8 cellular contexts compared by ENCODE assay signal in genomic region chr6:25056130-25056529, GRCh38.
DNase-seq lines count a peak whose midpoint lies in the region; ATAC-seq and TF ChIP-seq lines count a peak whose summit lies in the region.

No MANE protein-coding gene starts in this region.

- peak; percentile 76 for ATAC-seq in GM18511 (IDR thresholded peaks at IDR 0.05; ENCODE audit: unreplicated experiment)
- ATAC-seq in HG02642 (IDR thresholded peaks at IDR 0.05; ENCODE audit: poor library complexity, unreplicated experiment), result peak; percentile 57
- ATAC-seq in sciatic nerve, result no peak

- H3K4me3 ChIP-seq in prostate gland, result no peak overlapping the region

- no peaks in the 10 kb centered on the region for H3K27me3 ChIP-seq in prostate gland (replicated peaks; ENCODE audit: insufficient read depth)

- TF ChIP-seq POLR2A in prostate gland (IDR thresholded peaks at IDR 0.05), result no peak

- intact Hi-C loops in sciatic nerve (cut with DNase I) (no loop called here), prostate gland (cut with DNase I) (no loop called here)

- H3K27ac ChIP-seq in prostate gland, result no peak overlapping the region

- 76% methylated on average over 3 of the region's 3 CpGs for WGBS in prostate gland

- H3K9me3 ChIP-seq in prostate gland, result no peaks in the 10 kb centered on the region

- no peak for TF ChIP-seq CTCF in prostate gland (IDR thresholded peaks at IDR 0.05)

- H3K36me3 ChIP-seq in prostate gland, result no peaks in the 10 kb centered on the region

- DNase-seq in NOMO-1 (lab: John Stamatoyannopoulos, UW; ENCODE audit: unreplicated experiment in 2 of 2) (peak; percentile 30 to 90), NCI-H524 treated with DMSO at 0.1 percent for 48 hours (lab: John Stamatoyannopoulos, UW) (no peak), sciatic nerve (ENCODE audit: low spot score) (no peak), prostate gland (ENCODE audit: low spot score) (no peak), dedifferentiated amniotic fluid mesenchymal stem cell (ENCODE audit: extremely low spot score) (no peak)
- peak; percentile 13 for DNase-seq in activated naive CD4-positive, alpha-beta T cell treated with anti-CD3 and anti-CD28 coated beads, Interleukin-2, amount 50 U/mL, for 16 hours

- H3K4me1 ChIP-seq in prostate gland (replicated peaks), result no peaks in the 10 kb centered on the region

Comparison
In these comparisons a context has a peak if more than half of its experiments do, and no peak if none do; other contexts are left out.
1. DNase-seq: peak in NOMO-1 (2 of 2) and activated naive CD4-positive, alpha-beta T cell treated with anti-CD3 and anti-CD28 coated beads, Interleukin-2, amount 50 U/mL, for 16 hours (single experiment); none in NCI-H524 treated with DMSO at 0.1 percent for 48 hours (single experiment), sciatic nerve (single experiment), prostate gland (single experiment) and dedifferentiated amniotic fluid mesenchymal stem cell (single experiment).